Comparison of ENCODE assay signal across 1 cellular context in genomic region chr1:206039046-206039929, GRCh38.
TF ChIP-seq lines count a peak whose summit lies in the region.

No MANE protein-coding gene starts in this region.

TF ChIP-seq in HepG2, 621 proteins besides CTCF, POLR2A, EP300 and RAD21:
- TF ChIP-seq ZNF337 (CRISPR knock-in tag; IDR thresholded peaks at IDR 0.05; ENCODE audit: borderline replicate concordance, low read depth), result no peak
- TF ChIP-seq CHCHD3 (CRISPR knock-in tag; IDR thresholded peaks at IDR 0.05), result no peak
- no peak for TF ChIP-seq JUN (CRISPR knock-in tag; IDR thresholded peaks at IDR 0.05)
- TF ChIP-seq ZKSCAN8 (CRISPR knock-in tag; IDR thresholded peaks at IDR 0.05; ENCODE audit: borderline replicate concordance), result peak; percentile 87
